ENCODE assay signal across 15 cellular contexts in genomic region chr10:47031953-47032465, GRCh38.
DNase-seq lines count a peak whose midpoint lies in the region; ATAC-seq and TF ChIP-seq lines count a peak whose summit lies in the region.
"Had no signal": no experiment of that assay in that cellular context is flagged by ENCODE, and none has a peak within 500 bp of the region (broad histone marks: within the 10 kb centered on the region; RNA-seq: fewer than 3 reads in every experiment).

No MANE protein-coding gene starts in this region.

- 96% methylated on average over 6 of the region's 6 CpGs for WGBS in esophagus muscularis mucosa

- intact Hi-C loops in breast epithelium (cut with DNase I; ENCODE audit: low total_unique reads) (no loop called here), MCF 10A (cut with micrococcal nuclease) (no loop called here), esophagus muscularis mucosa (cut with DNase I) (no loop called here), upper lobe of right lung (cut with DNase I) (no loop called here)
- intact Hi-C loops in activated CD4-positive, alpha-beta T cell treated with anti-CD3 and anti-CD28 coated beads for 36 hours (cut with DNase I, micrococcal nuclease), result no loop called here

- ATAC-seq in upper lobe of right lung, result no peak
- ATAC-seq in activated CD4-positive, alpha-beta T cell treated with anti-CD3 and anti-CD28 coated beads for 36 hours, result no peak
- no peak for ATAC-seq in GM19467 (IDR thresholded peaks at IDR 0.05; ENCODE audit: unreplicated experiment)
- ATAC-seq: left colon had no signal

- H3K9me3 ChIP-seq in breast epithelium, result no peaks in the 10 kb centered on the region
- H3K9me3 ChIP-seq in esophagus muscularis mucosa, result no peaks in the 10 kb centered on the region
- no peaks in the 10 kb centered on the region for H3K9me3 ChIP-seq in upper lobe of right lung
- H3K9me3 ChIP-seq: thoracic aorta had no signal

- no peaks in the 10 kb centered on the region for H3K36me3 Mint-ChIP-seq in MCF 10A (ENCODE audit: insufficient read depth, unreplicated experiment)
- no peaks in the 10 kb centered on the region for H3K36me3 Mint-ChIP-seq in mesothelial cell of epicardium
- no peaks in the 10 kb centered on the region for H3K36me3 Mint-ChIP-seq in activated CD4-positive, alpha-beta T cell treated with anti-CD3 and anti-CD28 coated beads for 36 hours (ENCODE audit: low read depth)
- H3K36me3 Mint-ChIP-seq: neural progenitor cell, WTC11 had no signal

- no peaks in the 10 kb centered on the region for H3K4me1 ChIP-seq in breast epithelium
- peaks cover 0 to 6% (median 2%) of the 10 kb centered on the region in 4 donors for H3K4me1 ChIP-seq in esophagus muscularis mucosa
- no peaks in the 10 kb centered on the region for H3K4me1 ChIP-seq in upper lobe of right lung
- H3K4me1 ChIP-seq: neural progenitor cell had no signal

- no peaks in the 10 kb centered on the region for H3K36me3 ChIP-seq in breast epithelium
- H3K36me3 ChIP-seq in esophagus muscularis mucosa, result no peaks in the 10 kb centered on the region
- H3K36me3 ChIP-seq in upper lobe of right lung, result no peaks in the 10 kb centered on the region
- H3K36me3 ChIP-seq: neural progenitor cell, thoracic aorta had no signal

- no TSS peak for BruUV-seq in MCF 10A (replicated peaks; lab: Mats Ljungman, UMichigan)

- H3K27me3 ChIP-seq in breast epithelium (no peaks in the 10 kb centered on the region), esophagus muscularis mucosa (no peaks in the 10 kb centered on the region), upper lobe of right lung (no peaks in the 10 kb centered on the region)
- H3K27me3 ChIP-seq: neural progenitor cell had no signal

- TF ChIP-seq POLR2A in breast epithelium (IDR thresholded peaks at IDR 0.05), result no peak
- TF ChIP-seq POLR2A in esophagus muscularis mucosa (IDR thresholded peaks at IDR 0.05; ENCODE audit: low read depth), result no peak

- H3K9me3 Mint-ChIP-seq in MCF 10A (ENCODE audit: unreplicated experiment), result no peaks in the 10 kb centered on the region
- no peaks in the 10 kb centered on the region for H3K9me3 Mint-ChIP-seq in mesothelial cell of epicardium
- H3K9me3 Mint-ChIP-seq in activated CD4-positive, alpha-beta T cell treated with anti-CD3 and anti-CD28 coated beads for 36 hours (ENCODE audit: low read depth), result no peaks in the 10 kb centered on the region
- H3K9me3 Mint-ChIP-seq: activated T-helper 1 cell treated with anti-CD3 and anti-CD28 coated beads, Interleukin-12 subunit alpha, Interleukin-12 subunit beta, Interleukin-2, Interleukin-4 antibody, amounts not matched to agents 30 ng/mL and 10 ng/mL and 1 ng/mL, durations not matched to agents 14 hours and 24 hours and 36 hours; neural progenitor cell; WTC11 had no signal

- H3K4me1 Mint-ChIP-seq in MCF 10A (ENCODE audit: insufficient read depth, unreplicated experiment) (peaks cover 8% of the 10 kb centered on the region), mesothelial cell of epicardium (peaks cover 1% of the 10 kb centered on the region)
- no peaks in the 10 kb centered on the region for H3K4me1 Mint-ChIP-seq in activated CD4-positive, alpha-beta T cell treated with anti-CD3 and anti-CD28 coated beads for 36 hours
- H3K4me1 Mint-ChIP-seq: WTC11 had no signal

- H3K27me3 Mint-ChIP-seq in MCF 10A (ENCODE audit: insufficient read depth, unreplicated experiment) (peaks cover 13% of the 10 kb centered on the region), mesothelial cell of epicardium (ENCODE audit: low read depth) (peaks cover 13% of the 10 kb centered on the region)
- no peaks in the 10 kb centered on the region for H3K27me3 Mint-ChIP-seq in activated CD4-positive, alpha-beta T cell treated with anti-CD3 and anti-CD28 coated beads for 36 hours

- DNase-seq in breast epithelium (ENCODE audit: low spot score in 2 of 2), result peak in 1 of 2 donors; percentile 33
- DNase-seq in MCF 10A (ENCODE audit: unreplicated experiment), result no peak
- DNase-seq in esophagus muscularis mucosa (ENCODE audit: extremely low spot score), result no peak
- DNase-seq in mesothelial cell of epicardium (ENCODE audit: low spot score in 2 of 2, unreplicated experiment in 2 of 2), result peak; percentile 6 to 25
- peak; percentile 38 for DNase-seq in upper lobe of right lung
- DNase-seq in activated CD4-positive, alpha-beta T cell treated with anti-CD3 and anti-CD28 coated beads for 36 hours, result no peak
- DNase-seq in DMS53 treated with DMSO at 0.1 percent for 48 hours (lab: John Stamatoyannopoulos, UW; ENCODE audit: unreplicated experiment), result no peak
- DNase-seq: effector memory CD4-positive, alpha-beta T cell; NCI-H1092 had no signal

- H3K4me3 ChIP-seq in breast epithelium (no peak overlapping the region), esophagus muscularis mucosa (no peak overlapping the region), upper lobe of right lung (no peak overlapping the region)
- H3K4me3 ChIP-seq: neural progenitor cell, thoracic aorta had no signal

- CTCF ChIA-PET in MCF 10A (lab: Yijun Ruan, JAX), result interaction anchor here (0.6 to 3.2 kb wide), 5 partner anchors 16 to 291 kb away, joined by 3 to 16 read pairs (median 3); no protein-coding TSS in a partner anchor
- CTCF ChIA-PET in activated CD4-positive, alpha-beta T cell treated with anti-CD3 and anti-CD28 coated beads for 36 hours (lab: Charles Lee), result interaction anchor here (1.1 to 2.6 kb wide), 3 partner anchors 9 to 280 kb away, joined by 3 to 13 read pairs (median 7); no protein-coding TSS in a partner anchor

- H3K27ac ChIP-seq in breast epithelium, result peak overlapping the region; percentile 45 to 84
- H3K27ac ChIP-seq in esophagus muscularis mucosa (replicated peaks in 1 of 4), result peak overlapping the region in 3 of 4 donors; percentile 47 to 56 (median 49)
- no peak overlapping the region for H3K27ac ChIP-seq in upper lobe of right lung
- H3K27ac ChIP-seq: neural progenitor cell, thoracic aorta had no signal

- H3K4me3 Mint-ChIP-seq in MCF 10A (ENCODE audit: unreplicated experiment) (no peak overlapping the region), mesothelial cell of epicardium (no peak overlapping the region)
- H3K4me3 Mint-ChIP-seq in activated CD4-positive, alpha-beta T cell treated with anti-CD3 and anti-CD28 coated beads for 36 hours, result no peak overlapping the region
- H3K4me3 Mint-ChIP-seq: activated T-helper 1 cell treated with anti-CD3 and anti-CD28 coated beads, Interleukin-12 subunit alpha, Interleukin-12 subunit beta, Interleukin-2, Interleukin-4 antibody, amounts not matched to agents 30 ng/mL and 10 ng/mL and 1 ng/mL, durations not matched to agents 14 hours and 24 hours and 36 hours; neural progenitor cell; WTC11 had no signal

- TF ChIP-seq EP300 in esophagus muscularis mucosa (IDR thresholded peaks at IDR 0.05), result no peak

- POLR2A ChIA-PET in MCF 10A (lab: Yijun Ruan, JAX), result no interaction called here
- POLR2A ChIA-PET in activated CD4-positive, alpha-beta T cell treated with anti-CD3 and anti-CD28 coated beads for 36 hours (lab: Charles Lee), result no interaction called here

- H3K27ac Mint-ChIP-seq in MCF 10A (ENCODE audit: low read depth, unreplicated experiment) (no peak overlapping the region), mesothelial cell of epicardium (no peak overlapping the region)
- no peak overlapping the region for H3K27ac Mint-ChIP-seq in activated CD4-positive, alpha-beta T cell treated with anti-CD3 and anti-CD28 coated beads for 36 hours
- H3K27ac Mint-ChIP-seq: activated T-helper 1 cell treated with anti-CD3 and anti-CD28 coated beads, Interleukin-12 subunit alpha, Interleukin-12 subunit beta, Interleukin-2, Interleukin-4 antibody, amounts not matched to agents 30 ng/mL and 10 ng/mL and 1 ng/mL, durations not matched to agents 14 hours and 24 hours and 36 hours; WTC11 had no signal

- no peak for TF ChIP-seq CTCF in breast epithelium (IDR thresholded peaks at IDR 0.05)
- no peak for TF ChIP-seq CTCF in MCF 10A (IDR thresholded peaks at IDR 0.05; ENCODE audit: unreplicated experiment)
- no peak for TF ChIP-seq CTCF in esophagus muscularis mucosa (IDR thresholded peaks at IDR 0.05)
- TF ChIP-seq CTCF in mesothelial cell of epicardium (IDR thresholded peaks at IDR 0.05; ENCODE audit: unreplicated experiment), result no peak
- TF ChIP-seq CTCF in upper lobe of right lung (IDR thresholded peaks at IDR 0.05), result no peak

Comparison
In these comparisons a context has a peak if more than half of its experiments do, and no peak if none do; other contexts are left out.
1. DNase-seq: peak in mesothelial cell of epicardium (2 of 2) and upper lobe of right lung (single experiment); none in MCF 10A (single experiment), esophagus muscularis mucosa (single experiment), activated CD4-positive, alpha-beta T cell treated with anti-CD3 and anti-CD28 coated beads for 36 hours (single experiment) and DMS53 treated with DMSO at 0.1 percent for 48 hours (single experiment).